Comparison of ENCODE assay signal across 9 cellular contexts in the genomic region with DNA sequence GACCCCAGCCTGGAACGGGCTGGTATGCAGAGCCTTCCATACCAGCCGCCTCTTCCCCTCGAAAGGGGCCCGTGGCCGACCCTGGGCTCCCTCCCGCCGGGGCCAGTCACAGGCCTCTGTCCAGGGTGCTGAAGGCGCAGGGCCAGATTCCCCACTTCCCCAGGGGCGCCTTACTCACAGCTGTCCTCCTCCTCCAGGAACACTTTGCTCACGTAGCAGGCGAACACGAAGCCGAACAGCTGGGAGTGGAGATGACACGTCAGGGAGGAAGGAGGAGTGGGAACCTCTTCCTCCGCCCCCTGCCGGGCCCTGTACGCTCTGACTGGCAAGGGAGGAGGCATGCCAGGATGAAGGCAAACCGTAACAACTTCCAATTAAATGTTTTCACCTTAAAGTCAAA. TPM values are rescaled to one million over a fixed set of nuclear protein-coding genes. Genes with fewer than 3 reads are reported as not detected.
DNase-seq lines count a peak whose midpoint lies in the region; ATAC-seq and TF ChIP-seq lines count a peak whose summit lies in the region.
"Had no signal": no experiment of that assay in that cellular context is flagged by ENCODE, and none has a peak within 500 bp of the region (broad histone marks: within the 10 kb centered on the region; RNA-seq: fewer than 3 reads in every experiment).

No MANE protein-coding gene starts in this region.

- peak; percentile 81 for ATAC-seq in left colon

- peak; percentile 17 for DNase-seq in GDM1 (lab: John Stamatoyannopoulos, UW)
- DNase-seq in NAMALWA (ENCODE audit: low spot score) = peak; percentile 59
- DNase-seq in cerebellar cortex (ENCODE audit: low spot score) = peak; percentile 42
- DNase-seq in left colon = peak; percentile 51 to 74
- DNase-seq in stimulated activated CD4-positive, alpha-beta T cell treated with anti-CD3 and anti-CD28 coated beads, Interleukin-4, amount 100 ng/mL, for 1 hour = peak; percentile 55
- no peak for DNase-seq in NCI-H1694 treated with DMSO at 0.1 percent for 48 hours (lab: John Stamatoyannopoulos, UW)
- no peak for DNase-seq in NCI-H2227 (lab: John Stamatoyannopoulos, UW; ENCODE audit: unreplicated experiment)

- intact Hi-C loops in left colon (cut with DNase I, micrococcal nuclease) = loop anchor here in 1 of 2 donors (5.0 kb wide), 1 partner anchor 365 kb away; no protein-coding TSS in a partner anchor

- peak; percentile 27; the same call in 1 of the 2 replicates for TF ChIP-seq CTCF in WI38 (IDR thresholded peaks at IDR 0.05; ENCODE audit: low read depth, low read length)

- 0 out of 2 replicates have a peak overlapping the region, but pooled peaks have one; percentile 11 for H3K4me3 ChIP-seq in WI38 (ENCODE audit: low read depth, low read length)

RNA-seq across cellular contexts. Expression of a gene that starts 57.3 kb away (rescaled TPM):
- under 1 TPM; 0.09 to 0.20 TPM for total RNA-seq in left colon
- total RNA-seq: activated CD8-positive, alpha-beta memory T cell treated with anti-CD3 and anti-CD28 coated beads for 36 hours had no signal

Comparison
In these comparisons a context has a peak if more than half of its experiments do, and no peak if none do; other contexts are left out.
1. DNase-seq: peak in GDM1 (single experiment), NAMALWA (single experiment), cerebellar cortex (single experiment), left colon (2 of 2) and stimulated activated CD4-positive, alpha-beta T cell treated with anti-CD3 and anti-CD28 coated beads, Interleukin-4, amount 100 ng/mL, for 1 hour (single experiment); none in NCI-H1694 treated with DMSO at 0.1 percent for 48 hours (single experiment) and NCI-H2227 (single experiment).